28 cellular contexts compared by ENCODE assay signal in the genomic region with DNA sequence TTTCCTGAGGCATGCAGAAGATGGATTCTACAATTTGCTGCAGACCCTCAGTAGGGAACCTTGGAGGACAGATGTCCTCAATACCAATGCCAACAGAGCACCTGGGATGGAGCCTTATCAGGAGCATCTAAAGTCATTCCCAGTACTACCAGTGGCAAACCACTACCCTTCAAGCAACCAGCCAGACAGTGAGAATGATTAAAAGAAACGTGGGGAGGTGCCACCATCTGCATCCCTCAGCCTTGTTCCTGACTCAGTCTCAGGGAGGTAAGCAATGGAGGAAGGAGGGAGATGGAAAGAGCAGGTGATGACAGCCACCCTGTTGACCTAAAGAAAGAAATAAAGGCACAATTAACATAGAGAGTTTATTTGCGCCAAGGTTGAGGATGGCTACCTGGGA.
DNase-seq lines count a peak whose midpoint lies in the region; ATAC-seq and TF ChIP-seq lines count a peak whose summit lies in the region.
"Had no signal": no experiment of that assay in that cellular context is flagged by ENCODE, and none has a peak within 500 bp of the region (broad histone marks: within the 10 kb centered on the region; RNA-seq: fewer than 3 reads in every experiment).

No MANE protein-coding gene starts in this region.

- no peak for DNase-seq in type B pancreatic cell (ENCODE audit: extremely low spot score, unreplicated experiment)
- DNase-seq in WERI-Rb-1, result no peak
- no peak for DNase-seq in stimulated activated naive CD8-positive, alpha-beta T cell treated with anti-CD3 and anti-CD28 coated beads, Interleukin-15, amount 100 ng/mL, for 72 hours
- no peak for DNase-seq in endothelial cell (ENCODE audit: low spot score)
- DNase-seq in adrenal gland, result no peak
- DNase-seq: activated CD8-positive, alpha-beta T cell treated with anti-CD3 and anti-CD28 coated beads, Interleukin-2, amount 10 ng/mL, durations not matched to agents 7 days and 5 days; activated naive CD8-positive, alpha-beta T cell treated with anti-CD3 and anti-CD28 coated beads for 36 hours; activated T-cell treated with anti-CD3 and anti-CD28 coated beads, Interleukin-2, amount 50 U/mL, for 72 hours; BE2C; foreskin fibroblast; left colon; NCI-H1048; NCI-H524 treated with DMSO at 0.1 percent for 48 hours; SHP77 treated with DMSO at 0.1 percent for 48 hours; stimulated activated CD4-positive, alpha-beta T cell treated with anti-CD3 and anti-CD28 coated beads, Interleukin-4, amount 100 ng/mL, for 24 hours; T-helper 17 cell; testis had no signal

- H3K4me3 Mint-ChIP-seq in type B pancreatic cell (no peak overlapping the region), endothelial cell (ENCODE audit: unreplicated experiment) (no peak overlapping the region)
- H3K4me3 Mint-ChIP-seq in stimulated activated naive CD8-positive, alpha-beta T cell treated with anti-CD3 and anti-CD28 coated beads, Interleukin-15, amount 100 ng/mL, for 72 hours, result no peak overlapping the region
- H3K4me3 Mint-ChIP-seq: activated CD8-positive, alpha-beta T cell treated with anti-CD3 and anti-CD28 coated beads, Interleukin-2, amount 10 ng/mL, durations not matched to agents 7 days and 5 days; activated naive CD8-positive, alpha-beta T cell treated with anti-CD3 and anti-CD28 coated beads for 36 hours; activated T-cell treated with anti-CD3 and anti-CD28 coated beads, Interleukin-2, amount 50 U/mL, for 72 hours; brain; GM23338; mesothelial cell of epicardium; neural crest cell; T-helper 17 cell; WTC11 had no signal

- WGBS in adrenal gland, 4 donors, result 50 to 81% (median 64%) methylated on average over 2 of the region's 2 CpGs

- intact Hi-C loops in adrenal gland (cut with DNase I), result no loop called here

- H3K4me1 ChIP-seq in OCI-LY1 (ENCODE audit: insufficient read depth, low read length, severe bottlenecking), result peaks cover 77% of the 10 kb centered on the region
- H3K4me1 ChIP-seq in adrenal gland (replicated peaks in 1 of 2), result no peaks in the 10 kb centered on the region
- H3K4me1 ChIP-seq: BE2C, testis had no signal

- peak overlapping the region; percentile 57 for H3K4me2 ChIP-seq in OCI-LY1 (ENCODE audit: low read length)
- H3K4me2 ChIP-seq: GM23338 had no signal

- H3K4me3 ChIP-seq in OCI-LY1 (ENCODE audit: low read depth, low read length, poor library complexity, severe bottlenecking), result peak overlapping the region; percentile 17
- no peak overlapping the region for H3K4me3 ChIP-seq in WERI-Rb-1 (ENCODE audit: low read depth, low read length)
- H3K4me3 ChIP-seq in adrenal gland, result no peak overlapping the region
- H3K4me3 ChIP-seq: coronary artery, GM23338, skin epidermis, testis had no signal

- H3F3A ChIP-seq in OCI-LY1 (ENCODE audit: insufficient read depth, low read length), result peaks cover 7% of the 10 kb centered on the region; the same call in 1 of the 2 replicates

- H3K4me1 Mint-ChIP-seq in type B pancreatic cell (ENCODE audit: unreplicated experiment), result no peaks in the 10 kb centered on the region
- no peaks in the 10 kb centered on the region for H3K4me1 Mint-ChIP-seq in stimulated activated naive CD8-positive, alpha-beta T cell treated with anti-CD3 and anti-CD28 coated beads, Interleukin-15, amount 100 ng/mL, for 72 hours
- no peaks in the 10 kb centered on the region for H3K4me1 Mint-ChIP-seq in endothelial cell (ENCODE audit: unreplicated experiment)
- H3K4me1 Mint-ChIP-seq: activated naive CD8-positive, alpha-beta T cell treated with anti-CD3 and anti-CD28 coated beads for 36 hours; brain; neural crest cell; T-helper 17 cell had no signal

- peaks cover 22% of the 10 kb centered on the region for H3K27me3 Mint-ChIP-seq in type B pancreatic cell
- no peaks in the 10 kb centered on the region for H3K27me3 Mint-ChIP-seq in stimulated activated naive CD8-positive, alpha-beta T cell treated with anti-CD3 and anti-CD28 coated beads, Interleukin-15, amount 100 ng/mL, for 72 hours
- no peaks in the 10 kb centered on the region for H3K27me3 Mint-ChIP-seq in endothelial cell (ENCODE audit: unreplicated experiment)
- H3K27me3 Mint-ChIP-seq: activated naive CD8-positive, alpha-beta T cell treated with anti-CD3 and anti-CD28 coated beads for 36 hours; progenitor cell of endocrine pancreas had no signal

- H4K20me1 ChIP-seq in OCI-LY1 (ENCODE audit: insufficient read depth, low read length), result no peaks in the 10 kb centered on the region

- ATAC-seq in GM19324 (IDR thresholded peaks at IDR 0.05; ENCODE audit: low FRiP score, unreplicated experiment) (peak; percentile 24), HG02763 (IDR thresholded peaks at IDR 0.05; ENCODE audit: unreplicated experiment) (peak; percentile 1)
- ATAC-seq in stimulated activated naive CD8-positive, alpha-beta T cell treated with anti-CD3 and anti-CD28 coated beads, Interleukin-15, amount 100 ng/mL, for 72 hours, result no peak
- ATAC-seq: activated CD8-positive, alpha-beta T cell treated with anti-CD3 and anti-CD28 coated beads, Interleukin-2, amount 10 ng/mL, durations not matched to agents 7 days and 5 days; activated T-cell treated with anti-CD3 and anti-CD28 coated beads, Interleukin-2, amount 50 U/mL, for 72 hours; GM23338; left colon; WTC11 had no signal

- H3K27me3 ChIP-seq in OCI-LY1 (ENCODE audit: insufficient read depth, low read length) (no peaks in the 10 kb centered on the region), WERI-Rb-1 (ENCODE audit: insufficient read depth, low read depth, severe bottlenecking) (no peaks in the 10 kb centered on the region), adrenal gland (no peaks in the 10 kb centered on the region)
- H3K27me3 ChIP-seq: BE2C, testis had no signal

- H2AFZ ChIP-seq in OCI-LY1 (ENCODE audit: low read length), result no peak overlapping the region
- H2AFZ ChIP-seq: GM23338 had no signal

- H3K9me3 ChIP-seq in OCI-LY1 (ENCODE audit: low read length) (no peaks in the 10 kb centered on the region), WERI-Rb-1 (ENCODE audit: severe bottlenecking) (no peaks in the 10 kb centered on the region), adrenal gland (replicated peaks in 1 of 3) (no peaks in the 10 kb centered on the region)
- H3K9me3 ChIP-seq: BE2C, testis had no signal

- TF ChIP-seq POLR2A in adrenal gland (IDR thresholded peaks at IDR 0.05), result no peak

- H3K36me3 ChIP-seq in OCI-LY1 (ENCODE audit: insufficient read depth, low read length) (no peaks in the 10 kb centered on the region), WERI-Rb-1 (no peaks in the 10 kb centered on the region), adrenal gland (replicated peaks in 1 of 2) (no peaks in the 10 kb centered on the region)
- H3K36me3 ChIP-seq: BE2C had no signal

- H3K27ac Mint-ChIP-seq in type B pancreatic cell (peak overlapping the region; percentile 9), endothelial cell (ENCODE audit: unreplicated experiment) (no peak overlapping the region)
- H3K27ac Mint-ChIP-seq in stimulated activated naive CD8-positive, alpha-beta T cell treated with anti-CD3 and anti-CD28 coated beads, Interleukin-15, amount 100 ng/mL, for 72 hours, result no peak overlapping the region
- H3K27ac Mint-ChIP-seq: activated CD8-positive, alpha-beta T cell treated with anti-CD3 and anti-CD28 coated beads, Interleukin-2, amount 10 ng/mL, durations not matched to agents 7 days and 5 days; activated naive CD8-positive, alpha-beta T cell treated with anti-CD3 and anti-CD28 coated beads for 36 hours; activated T-cell treated with anti-CD3 and anti-CD28 coated beads, Interleukin-2, amount 50 U/mL, for 72 hours; GM23338; mesothelial cell of epicardium; progenitor cell of endocrine pancreas; T-helper 17 cell; WTC11 had no signal

- TF ChIP-seq CTCF in OCI-LY1 (IDR thresholded peaks at IDR 0.05; ENCODE audit: low read length), result no peak
- no peak for TF ChIP-seq CTCF in type B pancreatic cell (conservative IDR thresholded peaks at IDR 0.05)
- no peak for TF ChIP-seq CTCF in WERI-Rb-1 (IDR thresholded peaks at IDR 0.05; ENCODE audit: low read depth, low read length)
- TF ChIP-seq CTCF in endothelial cell (IDR thresholded peaks at IDR 0.05; ENCODE audit: unreplicated experiment), result no peak
- TF ChIP-seq CTCF in adrenal gland (IDR thresholded peaks at IDR 0.05), result no peak

- no peaks in the 10 kb centered on the region for H3K79me2 ChIP-seq in OCI-LY1 (ENCODE audit: insufficient read depth, low read length)

- H3K9me2 ChIP-seq in OCI-LY1 (ENCODE audit: low read depth, low read length), result no peaks in the 10 kb centered on the region

- H3K36me3 Mint-ChIP-seq in type B pancreatic cell, result peaks cover 4% of the 10 kb centered on the region
- H3K36me3 Mint-ChIP-seq in endothelial cell (ENCODE audit: low read depth, unreplicated experiment), result no peaks in the 10 kb centered on the region
- H3K36me3 Mint-ChIP-seq: activated naive CD8-positive, alpha-beta T cell treated with anti-CD3 and anti-CD28 coated beads for 36 hours; brain; mesothelial cell of epicardium; WTC11 had no signal

- H3K9me3 Mint-ChIP-seq in type B pancreatic cell (peaks cover 5% of the 10 kb centered on the region), endothelial cell (ENCODE audit: unreplicated experiment) (no peaks in the 10 kb centered on the region)
- peaks cover 0 to 7% of the 10 kb centered on the region in 2 donors for H3K9me3 Mint-ChIP-seq in stimulated activated naive CD8-positive, alpha-beta T cell treated with anti-CD3 and anti-CD28 coated beads, Interleukin-15, amount 100 ng/mL, for 72 hours
- H3K9me3 Mint-ChIP-seq: activated naive CD8-positive, alpha-beta T cell treated with anti-CD3 and anti-CD28 coated beads for 36 hours; GM23338; mesothelial cell of epicardium; neural crest cell had no signal

- H3K9ac ChIP-seq in OCI-LY1 (ENCODE audit: low read length), result peak overlapping the region; percentile 64

- peak overlapping the region; percentile 99 for H3K27ac ChIP-seq in OCI-LY1 (ENCODE audit: low read depth, low read length, poor library complexity, severe bottlenecking)
- no peak overlapping the region for H3K27ac ChIP-seq in WERI-Rb-1
- H3K27ac ChIP-seq in adrenal gland, result no peak overlapping the region
- H3K27ac ChIP-seq: coronary artery, skin epidermis, testis had no signal
